Comparison of ENCODE assay signal across 1 cellular context in the genomic region with DNA sequence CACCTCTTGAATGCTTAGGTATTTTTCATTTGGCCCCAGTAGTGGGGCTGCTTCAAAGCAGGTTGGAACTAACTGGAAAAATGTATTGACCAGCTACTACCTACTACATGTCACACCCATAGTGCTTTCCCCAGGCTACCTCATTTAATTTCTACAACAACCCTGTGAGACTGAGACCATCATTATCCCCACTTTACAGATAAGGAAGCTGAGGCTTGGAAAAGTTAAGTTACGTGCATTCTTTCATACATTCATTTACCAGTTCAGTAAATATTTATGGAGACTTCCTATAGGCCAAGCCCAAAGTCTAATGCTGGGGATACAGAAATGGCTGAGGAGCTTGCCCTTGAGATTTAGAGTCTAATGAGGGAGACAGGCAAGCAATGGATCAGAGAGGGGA.
TF ChIP-seq lines count a peak whose summit lies in the region.

No MANE protein-coding gene starts in this region.

TF ChIP-seq in HepG2, 621 proteins besides CTCF, POLR2A, EP300 and RAD21:
- TF ChIP-seq ZNF629 (CRISPR knock-in tag; conservative IDR thresholded peaks at IDR 0.05) = peak; percentile 55
- no peak for TF ChIP-seq ZNF10 (CRISPR knock-in tag; IDR thresholded peaks at IDR 0.05; ENCODE audit: borderline replicate concordance, low read depth)
